9 cellular contexts compared by ENCODE assay signal in the genomic region with DNA sequence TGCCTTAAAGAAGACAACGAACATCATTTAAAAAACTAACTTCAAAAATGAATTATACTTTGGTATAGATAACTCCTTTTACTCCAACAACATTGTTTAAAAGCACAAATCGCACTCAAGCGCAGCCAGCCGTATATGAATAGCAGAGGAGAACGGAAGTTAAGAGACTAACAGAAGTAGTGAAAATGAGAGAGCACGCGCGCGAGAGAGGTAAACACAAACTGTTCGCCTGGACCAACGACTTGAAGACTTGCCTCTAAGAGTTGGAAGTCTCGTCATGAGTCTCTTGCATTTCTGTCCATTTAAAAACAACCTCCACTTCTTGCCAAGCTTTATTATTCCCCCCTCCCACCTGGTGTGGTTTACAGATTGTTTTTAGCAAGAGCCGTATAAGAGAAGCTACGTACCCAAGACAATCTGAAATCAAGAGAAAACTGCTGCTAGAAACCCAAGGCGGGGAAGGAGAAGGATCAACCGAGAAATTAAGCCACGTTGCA. TPM values are rescaled to one million over a fixed set of nuclear protein-coding genes. Genes with fewer than 3 reads are reported as not detected.
DNase-seq lines count a peak whose midpoint lies in the region; ATAC-seq, FAIRE-seq and TF ChIP-seq lines count a peak whose summit lies in the region.
"Had no signal": no experiment of that assay in that cellular context is flagged by ENCODE, and none has a peak within 500 bp of the region (broad histone marks: within the 10 kb centered on the region; RNA-seq: fewer than 3 reads in every experiment).

No MANE protein-coding gene starts in this region.

- H3K27me3 Mint-ChIP-seq in T-cell (no peaks in the 10 kb centered on the region), memory B cell (no peaks in the 10 kb centered on the region)

- H3K36me3 Mint-ChIP-seq in T-cell, result peaks cover 21% of the 10 kb centered on the region
- peaks cover 21% of the 10 kb centered on the region for H3K36me3 Mint-ChIP-seq in memory B cell

- peak; percentile 6 for DNase-seq in activated CD4-positive, CD25-positive, alpha-beta regulatory T cell treated with anti-CD3 and anti-CD28 coated beads, Interleukin-2, amount 50 U/mL, for 16 hours (ENCODE audit: low read depth, low spot score)
- DNase-seq in HS-5 (ENCODE audit: low read depth) (peak; percentile 19), T-cell (peak in 30 of 34 experiments; percentile 3 to 44 (median 29)), bronchial epithelial cell (ENCODE audit: low read depth) (peak; percentile 33), memory B cell (ENCODE audit: low spot score in 2 of 2) (peak in 1 of 2 donors; percentile 34), substantia nigra (lab: John Stamatoyannopoulos, UW) (peak in 9 of 49 donors; percentile 1 to 37 (median 8)), cerebellar nuclear complex (lab: John Stamatoyannopoulos, UW) (no peak)

- no peak for TF ChIP-seq CTCF in bronchial epithelial cell (IDR thresholded peaks at IDR 0.05; ENCODE audit: insufficient read depth, low read length, severe bottlenecking)

- no peaks in the 10 kb centered on the region for H3K9me3 Mint-ChIP-seq in T-cell
- no peaks in the 10 kb centered on the region for H3K9me3 Mint-ChIP-seq in memory B cell
- H3K9me3 Mint-ChIP-seq: nephron had no signal

- POLR2A ChIA-PET in T-cell (lab: Charles Lee), result interaction anchor here in 1 of 2 donors (0.7 to 4.1 kb wide), 4 partner anchors 9 to 521 kb away, joined by 3 to 35 read pairs (median 5); no protein-coding TSS in a partner anchor

- no peak overlapping the region for H3K4me3 Mint-ChIP-seq in T-cell
- H3K4me3 Mint-ChIP-seq in memory B cell, result no peak overlapping the region
- H3K4me3 Mint-ChIP-seq: nephron had no signal

- peak overlapping the region; percentile 94 for H3K4me3 ChIP-seq in bronchial epithelial cell (ENCODE audit: low read depth, low read length)

- no peak for ATAC-seq in activated CD4-positive, CD25-positive, alpha-beta regulatory T cell treated with anti-CD3 and anti-CD28 coated beads, Interleukin-2, amount 50 U/mL, for 24 hours
- ATAC-seq in T-cell (replicated peaks in 1 of 4) (no peak), memory B cell (ENCODE audit: low read depth) (peak; percentile 6)

- H3K27me3 ChIP-seq in bronchial epithelial cell (ENCODE audit: control insufficient read depth, insufficient read depth, low read length), result no peaks in the 10 kb centered on the region

- peaks cover 2% of the 10 kb centered on the region for H3K36me3 ChIP-seq in bronchial epithelial cell (ENCODE audit: control insufficient read depth, insufficient read depth, low read length)

- FAIRE-seq in bronchial epithelial cell (lab: Jason Lieb, UNC), result no peak

- H3K4me1 Mint-ChIP-seq in T-cell, result peaks cover 5 to 61% (median 58%) of the 10 kb centered on the region in 3 donors
- peaks cover 33% of the 10 kb centered on the region for H3K4me1 Mint-ChIP-seq in memory B cell

- CTCF ChIA-PET in T-cell (lab: Charles Lee), result interaction anchor here (0.6 to 4.6 kb wide), 9 partner anchors 16 to 411 kb away, joined by 3 to 43 read pairs (median 5); partner anchors contain the start of gene SH3GLB1 (in 2 of the 2)

- H3K27ac Mint-ChIP-seq in T-cell (no peak overlapping the region), memory B cell (no peak overlapping the region)

- H3K27ac ChIP-seq in substantia nigra (ENCODE audit: low read depth, low read length, poor library complexity, severe bottlenecking), result peak overlapping the region; percentile 88

RNA-seq across cellular contexts. Expression of gene SELENOF, which starts 0.5 kb away (rescaled TPM):
- total RNA-seq in T-cell, result 100 to 1,000 TPM; 141 to 165 (median 145) TPM
- total RNA-seq in bronchial epithelial cell, result 131 and 162 TPM in 2 replicates

RNA-seq across cellular contexts. Expression of gene HS2ST1, which starts 1.0 kb away (rescaled TPM):
- total RNA-seq in T-cell (10 to 100 TPM; 10.5 to 14.0 (median 11.0) TPM), bronchial epithelial cell (15.1 and 19.0 TPM in 2 replicates)

Comparison
In these comparisons a context has a peak if more than half of its experiments do, and no peak if none do; other contexts are left out.
1. DNase-seq: peak in activated CD4-positive, CD25-positive, alpha-beta regulatory T cell treated with anti-CD3 and anti-CD28 coated beads, Interleukin-2, amount 50 U/mL, for 16 hours (single experiment), HS-5 (single experiment), T-cell (30 of 34) and bronchial epithelial cell (single experiment); none in cerebellar nuclear complex (0 of 2).